1 cellular context compared by ENCODE assay signal in the genomic region with DNA sequence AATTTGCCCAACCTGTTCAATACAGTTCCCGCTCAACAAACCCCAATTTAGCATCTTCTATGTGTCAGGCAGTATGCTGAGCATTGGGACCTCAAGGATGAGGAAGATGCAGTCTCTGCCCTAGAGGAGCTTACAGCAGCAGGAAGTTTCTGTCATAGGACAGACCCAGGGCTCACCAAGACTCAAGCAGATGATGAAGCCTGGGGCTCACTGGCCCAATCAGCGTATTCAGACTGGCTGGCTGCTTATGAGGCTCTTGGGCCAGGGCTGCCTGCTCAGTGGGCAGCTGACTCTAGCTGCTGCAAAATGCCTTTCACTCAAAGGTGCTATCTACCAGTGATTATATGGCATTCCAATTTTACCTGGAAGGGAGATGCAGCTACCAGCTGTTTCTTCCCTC.
TF ChIP-seq lines count a peak whose summit lies in the region.

No MANE protein-coding gene starts in this region.

TF ChIP-seq in GM23338, 12 proteins besides CTCF, POLR2A, EP300 and RAD21 (continued from another document):
- no peak for TF ChIP-seq EZH2phosphoT487 (IDR thresholded peaks at IDR 0.05; ENCODE audit: unreplicated experiment)
- TF ChIP-seq EZH2 (IDR thresholded peaks at IDR 0.05; ENCODE audit: low read depth, unreplicated experiment), result no peak
